8 cellular contexts compared by ENCODE assay signal in genomic region chr1:8815582-8816285, GRCh38. TPM values are rescaled to one million over a fixed set of nuclear protein-coding genes. Genes with fewer than 3 reads are reported as not detected.
A peak's percentile ranks its signal among the peaks of the same experiment; 100 is the strongest.
DNase-seq lines count a peak whose midpoint lies in the region; ATAC-seq and TF ChIP-seq lines count a peak whose summit lies in the region.

No MANE protein-coding gene starts in this region.

- H3K27me3 ChIP-seq in heart right ventricle, result no peaks in the 10 kb centered on the region
- H3K27me3 ChIP-seq in esophagus squamous epithelium, result no peaks in the 10 kb centered on the region
- no peaks in the 10 kb centered on the region for H3K27me3 ChIP-seq in osteoblast (ENCODE audit: insufficient read depth, low read length)

- peak overlapping the region in 9 of 10 donors; percentile 69 to 89 (median 83) for H3K4me3 ChIP-seq in heart right ventricle
- H3K4me3 ChIP-seq in SK-N-MC, result peak overlapping the region; percentile 92
- peak overlapping the region in 3 of 4 donors; percentile 67 to 91 (median 83) for H3K4me3 ChIP-seq in esophagus squamous epithelium
- peak overlapping the region; percentile 87 for H3K4me3 ChIP-seq in osteoblast (ENCODE audit: insufficient read depth, low read length)

- H2AFZ ChIP-seq in osteoblast (ENCODE audit: low read length), result peak overlapping the region; percentile 91

- H3K36me3 ChIP-seq in heart right ventricle, result no peaks in the 10 kb centered on the region
- H3K36me3 ChIP-seq in SK-N-MC (ENCODE audit: insufficient read depth, low read length), result no peaks in the 10 kb centered on the region
- H3K36me3 ChIP-seq in esophagus squamous epithelium, result no peaks in the 10 kb centered on the region
- no peaks in the 10 kb centered on the region for H3K36me3 ChIP-seq in osteoblast (ENCODE audit: insufficient read depth, low read length)

- TF ChIP-seq CTCF in heart right ventricle (IDR thresholded peaks at IDR 0.05), result no peak
- TF ChIP-seq CTCF in esophagus squamous epithelium (IDR thresholded peaks at IDR 0.05), result no peak
- TF ChIP-seq CTCF in osteoblast (IDR thresholded peaks at IDR 0.05; ENCODE audit: extremely low read depth, low read depth, low read length), result no peak

- H4K20me1 ChIP-seq in osteoblast (ENCODE audit: insufficient read depth, low read length), result peaks cover 10% of the 10 kb centered on the region

- peaks cover 0 to 60% (median 36%) of the 10 kb centered on the region in 9 donors for H3K4me1 ChIP-seq in heart right ventricle
- peaks cover 11 to 73% (median 30%) of the 10 kb centered on the region in 3 donors for H3K4me1 ChIP-seq in esophagus squamous epithelium
- H3K4me1 ChIP-seq in osteoblast (ENCODE audit: insufficient read depth, low read length), result peaks cover 37% of the 10 kb centered on the region

- peak overlapping the region; percentile 97 for H3K4me2 ChIP-seq in osteoblast (ENCODE audit: insufficient read depth, low read length)

- no peak for TF ChIP-seq POLR2A in esophagus squamous epithelium (IDR thresholded peaks at IDR 0.05)

- peak overlapping the region; percentile 93 for H3K9ac ChIP-seq in SK-N-MC (ENCODE audit: insufficient read length)

- H3K9me3 ChIP-seq in heart right ventricle (no peaks in the 10 kb centered on the region), SK-N-MC (ENCODE audit: low read depth, low read length) (no peaks in the 10 kb centered on the region), esophagus squamous epithelium (no peaks in the 10 kb centered on the region), osteoblast (ENCODE audit: low read depth, low read length) (no peaks in the 10 kb centered on the region)

- peaks cover 38% of the 10 kb centered on the region for H3K79me2 ChIP-seq in osteoblast (ENCODE audit: insufficient read depth, low read length)

- intact Hi-C loops in heart right ventricle (cut with DNase I), result loop anchor here in 3 of 10 donors (5.0 kb wide), 2 partner anchors 37 to 42 kb away; no protein-coding TSS in a partner anchor
- intact Hi-C loops in left cardiac atrium (cut with DNase I), result no loop called here
- intact Hi-C loops in esophagus squamous epithelium (cut with DNase I), result no loop called here

- H3K27ac ChIP-seq in heart right ventricle (peak overlapping the region in 8 of 10 donors; percentile 91 to 98 (median 96)), SK-N-MC (peak overlapping the region; percentile 89; the same call in 1 of the 2 replicates), esophagus squamous epithelium (peak overlapping the region; percentile 96 to 98 (median 98)), osteoblast (ENCODE audit: low read depth, low read length) (peak overlapping the region; percentile 87)

- DNase-seq in heart right ventricle, result no peak
- DNase-seq in left cardiac atrium, result no peak
- no peak for DNase-seq in SK-N-MC (ENCODE audit: low read depth, low spot score)
- no peak for DNase-seq in esophagus squamous epithelium (lab: John Stamatoyannopoulos, UW)
- peak; percentile 50 for DNase-seq in osteoblast (ENCODE audit: insufficient read length, low spot score, missing footprints)
- DNase-seq in NCI-H146 (lab: John Stamatoyannopoulos, UW), result no peak

- ATAC-seq in heart right ventricle (no peak), left cardiac atrium (no peak), GM19452 (IDR thresholded peaks at IDR 0.05; ENCODE audit: unreplicated experiment) (no peak), GM21360 (IDR thresholded peaks at IDR 0.05; ENCODE audit: unreplicated experiment) (no peak)

- 4 to 5% methylated on average over 5 of the region's 5 CpGs for WGBS in heart right ventricle, 2 donors
- WGBS in esophagus squamous epithelium, 2 donors, result 3 to 10% methylated on average over 5 of the region's 5 CpGs

RNA-seq across cellular contexts. Expression of gene RERE, which starts 1.7 kb away (rescaled TPM):
- 100 to 1,000 TPM; 107 to 163 (median 144) TPM for total RNA-seq in heart right ventricle
- 10 to 100 TPM; 46.5 to 62.3 TPM for polyA plus RNA-seq in heart right ventricle
- 100 to 1,000 TPM; 128 to 162 TPM for total RNA-seq in left cardiac atrium
- total RNA-seq in esophagus squamous epithelium, result 10 to 100 TPM; 27.5 to 56.6 (median 32.1) TPM
- 53.0 and 55.0 TPM in 2 replicates for total RNA-seq in osteoblast
